22 cellular contexts compared by ENCODE assay signal in the genomic region with DNA sequence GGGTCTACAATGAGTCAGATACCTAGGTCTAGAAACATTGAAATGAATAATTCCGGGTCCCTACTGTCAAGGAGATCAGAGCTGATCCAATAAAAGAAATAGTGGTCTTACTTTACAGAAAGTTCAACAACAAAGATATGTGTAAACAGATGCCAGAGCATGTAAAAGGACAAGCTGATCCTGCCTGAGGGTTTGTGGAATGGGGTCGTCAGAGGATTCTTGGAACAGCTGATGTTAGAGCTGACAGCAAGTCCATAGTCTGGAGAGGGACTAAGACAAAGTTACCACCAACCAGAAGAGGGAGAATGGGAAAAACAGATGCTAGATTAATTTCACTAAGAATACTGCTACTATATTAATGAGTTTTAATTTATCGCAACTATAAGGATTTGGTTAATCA.
DNase-seq lines count a peak whose midpoint lies in the region; ATAC-seq, FAIRE-seq and TF ChIP-seq lines count a peak whose summit lies in the region.
"Had no signal": no experiment of that assay in that cellular context is flagged by ENCODE, and none has a peak within 500 bp of the region (broad histone marks: within the 10 kb centered on the region; RNA-seq: fewer than 3 reads in every experiment).

No MANE protein-coding gene starts in this region.

- H3K9me3 ChIP-seq in WERI-Rb-1 (ENCODE audit: severe bottlenecking), result peaks cover 2% of the 10 kb centered on the region
- H3K9me3 ChIP-seq: BLaER1, HAP-1 had no signal

- no peak for DNase-seq in D721Med (ENCODE audit: insufficient read length, low spot score)
- peak; percentile 20 for DNase-seq in WERI-Rb-1
- peak; percentile 84 for DNase-seq in myocyte (ENCODE audit: low read depth)
- DNase-seq in skeletal muscle cell (ENCODE audit: low read depth), result peak; percentile 13
- DNase-seq in NCI-H2227 (lab: John Stamatoyannopoulos, UW; ENCODE audit: unreplicated experiment), result no peak
- no peak for DNase-seq in CD1c-positive myeloid dendritic cell (ENCODE audit: extremely low spot score)
- DNase-seq in urothelium cell line (ENCODE audit: low spot score), result no peak
- DNase-seq: Calu3; CD4-positive, alpha-beta memory T cell; COR-L47; DMS153; DND-41; GOT3; HFFc6 had no signal

- FAIRE-seq in D721Med (lab: Jason Lieb, UNC), result peak; percentile 44
- no peak for FAIRE-seq in urothelium cell line (lab: Jason Lieb, UNC)
- FAIRE-seq: A204.1, G401.6, GM12892, H54 had no signal

- TF ChIP-seq CTCF in D721Med (IDR thresholded peaks at IDR 0.05; ENCODE audit: insufficient read depth, missing control alignments) (no peak), WERI-Rb-1 (IDR thresholded peaks at IDR 0.05; ENCODE audit: low read depth, low read length) (no peak)

- no peak overlapping the region for H3K4me3 ChIP-seq in WERI-Rb-1 (ENCODE audit: low read depth, low read length)
- H3K4me3 ChIP-seq in skeletal muscle cell (ENCODE audit: low read depth, low read length), result no peak overlapping the region
- H3K4me3 ChIP-seq: BLaER1, HAP-1 had no signal

- no peaks in the 10 kb centered on the region for H3K27me3 ChIP-seq in WERI-Rb-1 (ENCODE audit: insufficient read depth, low read depth, severe bottlenecking)
- H3K27me3 ChIP-seq: BLaER1 had no signal

- peak overlapping the region; percentile 37; the same call in 1 of the 2 replicates for H3K27ac ChIP-seq in WERI-Rb-1
- H3K27ac ChIP-seq: BLaER1, C4-2B had no signal

- ATAC-seq in HG02840 (IDR thresholded peaks at IDR 0.05; ENCODE audit: low FRiP score, unreplicated experiment), result no peak

- no peaks in the 10 kb centered on the region for H3K36me3 ChIP-seq in WERI-Rb-1
- H3K36me3 ChIP-seq: BLaER1, HAP-1 had no signal

Comparison
In these comparisons a context has a peak if more than half of its experiments do, and no peak if none do; other contexts are left out.
1. DNase-seq: peak in WERI-Rb-1 (single experiment), myocyte (single experiment) and skeletal muscle cell (single experiment); none in D721Med (single experiment), NCI-H2227 (single experiment), CD1c-positive myeloid dendritic cell (single experiment) and urothelium cell line (single experiment).